13 cellular contexts compared by ENCODE assay signal in the genomic region with DNA sequence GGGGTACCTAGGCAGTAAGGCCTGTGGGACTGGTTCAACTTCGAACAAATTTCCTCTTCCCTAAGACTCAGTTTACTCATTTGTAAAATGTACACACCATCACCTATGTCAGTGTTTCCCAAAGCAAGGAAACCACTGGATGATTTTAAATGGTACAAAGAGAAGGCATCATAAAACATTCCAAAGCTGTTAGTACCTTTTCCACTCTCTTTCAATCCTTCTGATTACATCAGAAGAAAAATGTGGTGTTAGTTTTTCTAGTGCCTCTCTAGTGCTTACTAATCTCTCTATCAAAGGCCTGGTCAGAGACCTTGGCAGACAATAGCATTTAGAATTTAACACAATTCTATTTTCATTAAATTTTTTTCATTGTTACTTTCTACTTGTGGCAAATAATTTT. TPM values are rescaled to one million over a fixed set of nuclear protein-coding genes. Genes with fewer than 3 reads are reported as not detected.
A peak's percentile ranks its signal among the peaks of the same experiment; 100 is the strongest.
DNase-seq lines count a peak whose midpoint lies in the region; ATAC-seq, FAIRE-seq and TF ChIP-seq lines count a peak whose summit lies in the region.
"Had no signal": no experiment of that assay in that cellular context is flagged by ENCODE, and none has a peak within 500 bp of the region (broad histone marks: within the 10 kb centered on the region; RNA-seq: fewer than 3 reads in every experiment).

No MANE protein-coding gene starts in this region.

- no peak overlapping the region for H3K27ac ChIP-seq in left lung
- no peak overlapping the region for H3K27ac ChIP-seq in pancreas
- H3K27ac ChIP-seq: heart right ventricle had no signal

- H3K36me3 ChIP-seq in left lung (no peaks in the 10 kb centered on the region), pancreas (no peaks in the 10 kb centered on the region)
- H3K36me3 ChIP-seq: heart right ventricle had no signal

- H3K9me3 ChIP-seq in left lung (no peaks in the 10 kb centered on the region), pancreas (no peaks in the 10 kb centered on the region)
- H3K9me3 ChIP-seq: heart right ventricle had no signal

- H3K4me1 ChIP-seq in left lung (peaks cover 0 to 20% of the 10 kb centered on the region in 2 donors), pancreas (peaks cover 9 to 31% (median 15%) of the 10 kb centered on the region in 3 donors)

- FAIRE-seq in pancreas (lab: Jason Lieb, UNC): no peak

- intact Hi-C loops in left lung (cut with DNase I) (no loop called here), pancreas (cut with DNase I) (no loop called here)

- H3K27me3 ChIP-seq in left lung: peaks cover 7 to 33% of the 10 kb centered on the region in 2 donors
- H3K27me3 ChIP-seq in pancreas: no peaks in the 10 kb centered on the region

- H3K4me3 ChIP-seq in astrocyte of the cerebellum (ENCODE audit: low read depth, low read length) (no peak overlapping the region), left lung (no peak overlapping the region), pancreas (no peak overlapping the region)
- H3K4me3 ChIP-seq: heart right ventricle had no signal

- 63 to 69% methylated on average over 1 of the region's 1 CpG for WGBS in pancreas, 2 donors

- DNase-seq in ACHN (peak; percentile 56), HT1080 (ENCODE audit: low read depth) (peak; percentile 74), astrocyte of the cerebellum (ENCODE audit: low read depth) (peak; percentile 35), left lung (no peak), NCI-H1048 (lab: John Stamatoyannopoulos, UW) (no peak), pancreas (no peak), NCI-H2227 treated with DMSO at 0.1 percent for 48 hours (lab: John Stamatoyannopoulos, UW) (no peak)
- DNase-seq: activated CD4-positive, alpha-beta memory T cell treated with anti-CD3 and anti-CD28 coated beads for 36 hours; activated effector memory CD4-positive, alpha-beta T cell treated with Interleukin-2 at 50 U/mL for 16 hours; heart right ventricle; substantia nigra; T1000 had no signal

- ATAC-seq in left lung: peak; percentile 88
- no peak for ATAC-seq in pancreas
- no peak for ATAC-seq in HG03442 (IDR thresholded peaks at IDR 0.05; ENCODE audit: unreplicated experiment)
- ATAC-seq: heart right ventricle had no signal

- in situ Hi-C loops in ACHN (cut with HindIII; ENCODE audit: low pct_ligation_motif_present, low pct_unique_long_range_greater_than_20kb, low sequenced_read_pairs): no loop called here
- in situ Hi-C loops in astrocyte of the cerebellum (cut with HindIII; ENCODE audit: low sequenced_read_pairs): no loop called here

- TF ChIP-seq CTCF in astrocyte of the cerebellum (IDR thresholded peaks at IDR 0.05; ENCODE audit: low read depth, low read length, missing control alignments) (no peak), left lung (IDR thresholded peaks at IDR 0.05) (no peak), pancreas (IDR thresholded peaks at IDR 0.05) (no peak)

RNA-seq across cellular contexts. Expression of a gene that starts 18.1 kb away (rescaled TPM):
- 1.1 and 2.0 TPM in 2 replicates for total RNA-seq in HT1080 (2014; rRNA removed; shearing (Covaris generic))
- 0.87 and 1.0 TPM in 2 replicates for polyA plus RNA-seq in HT1080 (2015; cell fraction: cytosol; rRNA removed)
- polyA plus RNA-seq in HT1080 (2015; cell fraction: nucleus; rRNA removed): 0.91 and 1.8 TPM in 2 replicates
- total RNA-seq in left lung (1 to 10 TPM; 2.9 to 4.1 TPM), pancreas (1 to 10 TPM; 2.1 to 3.9 (median 2.5) TPM)
- polyA plus RNA-seq in pancreas: 1 to 10 TPM; 3.0 to 3.1 TPM

RNA-seq across cellular contexts. Expression of a gene that starts 24.0 kb away (rescaled TPM):
- total RNA-seq in HT1080 (2014; rRNA removed; shearing (Covaris generic)): 0.20 and 0.69 TPM in 2 replicates
- polyA plus RNA-seq in HT1080 (2015; cell fraction: cytosol; rRNA removed): 0.07 and 0.08 TPM in 2 replicates
- polyA plus RNA-seq in HT1080 (2015; cell fraction: nucleus; rRNA removed): 0.22 and 0.23 TPM in 2 replicates
- 10 to 100 TPM; 10.5 to 10.8 TPM for total RNA-seq in left lung
- total RNA-seq in pancreas: 1 to 10 TPM; 3.0 to 8.6 (median 6.5) TPM
- 1 to 10 TPM in 1 of 2 donors, under 1 TPM in 1; 0.95 to 2.3 TPM for polyA plus RNA-seq in pancreas
- total RNA-seq: activated CD4-positive, alpha-beta memory T cell treated with anti-CD3 and anti-CD28 coated beads for 36 hours had no signal

Comparison
In these comparisons a context has a peak if more than half of its experiments do, and no peak if none do; other contexts are left out.
1. DNase-seq: peak in ACHN (single experiment), HT1080 (single experiment) and astrocyte of the cerebellum (single experiment); none in left lung (0 of 2), NCI-H1048 (single experiment), pancreas (0 of 6) and NCI-H2227 treated with DMSO at 0.1 percent for 48 hours (single experiment).